24 cellular contexts compared by ENCODE assay signal in the genomic region with DNA sequence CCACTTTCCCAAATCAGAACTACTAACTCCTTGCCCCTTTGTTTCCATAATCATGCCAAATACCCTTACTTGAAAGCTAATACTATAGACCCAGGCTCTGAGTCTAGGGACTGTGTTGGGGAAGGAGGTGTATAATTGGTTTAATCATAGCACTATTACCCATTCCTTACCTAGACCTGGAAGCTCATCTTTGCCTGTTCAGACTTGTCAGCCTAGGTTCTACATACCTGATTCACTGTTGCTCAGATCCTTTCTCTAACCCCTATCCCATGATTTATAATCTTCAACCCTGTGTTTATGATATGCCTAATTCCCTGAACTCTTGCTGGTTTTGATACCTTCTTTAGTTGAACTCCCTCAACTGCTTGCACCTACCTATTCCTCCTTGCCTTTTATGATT.
"Had no signal": no experiment of that assay in that cellular context is flagged by ENCODE, and none has a peak within 500 bp of the region (broad histone marks: within the 10 kb centered on the region; RNA-seq: fewer than 3 reads in every experiment).

No MANE protein-coding gene starts in this region.

- ATAC-seq: HepG2 had no signal

- H3K27me3 ChIP-seq: SJSA1 had no signal

- DNase-seq: IMR-90, Karpas-422, KG1, MM.1S, NCI-H1092 treated with DMSO at 0.1 percent for 48 hours, NCI-H1436, NCI-H187, NCI-H2029, NCI-H2081 treated with DMSO at 0.1 percent for 48 hours, NCI-H2171, NCI-H226, NCI-H446, NCI-H510A, NCI-H524 treated with DMSO at 0.1 percent for 48 hours, NCI-H69, NCI-H774, OCI-M1, Right ventricle myocardium superior, RPMI8226, SIG-M5 had no signal

- H3K36me3 ChIP-seq: SJSA1 had no signal

- H3K4me1 ChIP-seq: SJSA1 had no signal

- H3K4me3 ChIP-seq: SJSA1, SK-N-MC had no signal

- H3K9me3 ChIP-seq: SJSA1 had no signal

- H3K27ac ChIP-seq: HL-60, SJSA1, SK-N-MC had no signal
